ENCODE assay signal across 10 cellular contexts in genomic region chr19:51511353-51511752, GRCh38. TPM values are rescaled to one million over a fixed set of nuclear protein-coding genes. Genes with fewer than 3 reads are reported as not detected.
DNase-seq lines count a peak whose midpoint lies in the region; ATAC-seq, FAIRE-seq and TF ChIP-seq lines count a peak whose summit lies in the region.
"Had no signal": no experiment of that assay in that cellular context is flagged by ENCODE, and none has a peak within 500 bp of the region (broad histone marks: within the 10 kb centered on the region; RNA-seq: fewer than 3 reads in every experiment).

No MANE protein-coding gene starts in this region.

- no peak overlapping the region for H4K5ac ChIP-seq in H1 (ENCODE audit: insufficient read length, low read depth, low read length)

- DNase-seq in stimulated activated CD4-positive, alpha-beta T cell treated with anti-CD3 and anti-CD28 coated beads, Interleukin-15, amount 100 ng/mL, for 24 hours = peak; percentile 26
- DNase-seq in stimulated activated CD4-positive, alpha-beta T cell treated with anti-CD3 and anti-CD28 coated beads, Interleukin-4, amount 100 ng/mL, for 1 hour = no peak
- peak; percentile 50 for DNase-seq in NB4 (ENCODE audit: low read depth)
- DNase-seq in H1 (ENCODE audit: low read depth in 1 of 2, low spot score in 2 of 2) = peak in 1 of 2 experiments; percentile 29
- DNase-seq in upper lobe of right lung = no peak
- no peak for DNase-seq in ascending aorta (ENCODE audit: low spot score in 2 of 2)
- DNase-seq in superior temporal gyrus (ENCODE audit: extremely low spot score) = no peak

- no peak overlapping the region for H4K8ac ChIP-seq in H1 (ENCODE audit: extremely low read depth, insufficient read depth, low read length)

- H3K14ac ChIP-seq in H1 (ENCODE audit: insufficient read length) = no peak overlapping the region

- H3K18ac ChIP-seq in H1 (ENCODE audit: extremely low read depth, low read length) = no peak overlapping the region

- WGBS in H1 (ENCODE audit: extremely low coverage in 1 of 2, insufficient coverage in 1 of 2, insufficient read length in 1 of 2, insufficient replicate concordance in 2 of 2, low coverage in 1 of 2, low lambda C conversion rate in 2 of 2, missing lambda C conversion rate in 1 of 2), 2 experiments = 48% methylated on average over 6 of the region's 6 CpGs; no CpG with 5 or more reads in 1 of the 2 experiments

- no peak overlapping the region for H2AFZ ChIP-seq in H1 (ENCODE audit: low read length)

- TF ChIP-seq RAD21 in H1 (IDR thresholded peaks at IDR 0.05 in 1 of 2, conservative IDR thresholded peaks at IDR 0.05 in 1 of 2; ENCODE audit: low read depth in 2 of 2, low read length in 2 of 2) = no peak; a peak in 1 of 4 replicates

- no peak overlapping the region for H3K4ac ChIP-seq in H1 (replicated peaks; ENCODE audit: insufficient read length, low read depth, low read length)

- H3K27me3 ChIP-seq in H1 (replicated peaks in 1 of 4; ENCODE audit: control insufficient read depth in 3 of 4, extremely low read depth in 1 of 4, insufficient read depth in 3 of 4, low read length in 3 of 4) = no peaks in the 10 kb centered on the region
- H3K27me3 ChIP-seq in upper lobe of right lung = peaks cover 13% of the 10 kb centered on the region
- no peaks in the 10 kb centered on the region for H3K27me3 ChIP-seq in ascending aorta

- CTCF ChIA-PET in H1 (lab: Charles Lee; ENCODE audit: partially characterized antibody) = interaction anchor here (1.5 kb wide), 1 partner anchor 19 kb away, joined by 6 read pairs; the partner anchor contains the start of gene SIGLEC6

- H2AK5ac ChIP-seq in H1 (ENCODE audit: low read depth, low read length) = no peak overlapping the region

- no peak overlapping the region for H3K56ac ChIP-seq in H1 (replicated peaks; ENCODE audit: insufficient read length, low read depth, low read length)

- ATAC-seq in upper lobe of right lung (peak; percentile 33), GM18909 (IDR thresholded peaks at IDR 0.05; ENCODE audit: poor library complexity, unreplicated experiment) (no peak)

- no peaks in the 10 kb centered on the region for H3K36me3 ChIP-seq in H1 (ENCODE audit: control insufficient read depth in 2 of 4, insufficient read depth in 4 of 4, low read length in 3 of 4)
- no peaks in the 10 kb centered on the region for H3K36me3 ChIP-seq in upper lobe of right lung
- no peaks in the 10 kb centered on the region for H3K36me3 ChIP-seq in ascending aorta

- H3K4me1 ChIP-seq in H1 (replicated peaks in 1 of 4; ENCODE audit: control insufficient read depth in 3 of 4, insufficient read depth in 4 of 4, low read length in 3 of 4) (no peaks in the 10 kb centered on the region), upper lobe of right lung (no peaks in the 10 kb centered on the region), ascending aorta (no peaks in the 10 kb centered on the region)

- H3K4me3 ChIP-seq in NB4 (ENCODE audit: low read depth, low read length) (no peak overlapping the region), H1 (ENCODE audit: extremely low read depth in 1 of 4, insufficient read depth in 2 of 4, low read depth in 3 of 4, low read length in 4 of 4) (no peak overlapping the region), upper lobe of right lung (no peak overlapping the region), ascending aorta (no peak overlapping the region)

- FAIRE-seq in H1 (lab: Jason Lieb, UNC) = no peak

- intact Hi-C loops in upper lobe of right lung (cut with DNase I) (no loop called here), ascending aorta (cut with DNase I) (no loop called here)

- H3K27ac ChIP-seq in H1 (ENCODE audit: low read depth, low read length) = no peak overlapping the region
- no peak overlapping the region for H3K27ac ChIP-seq in upper lobe of right lung
- H3K27ac ChIP-seq in ascending aorta = no peak overlapping the region
- H3K27ac ChIP-seq: RWPE1 had no signal

- H3K9ac ChIP-seq in H1 (replicated peaks in 1 of 4; ENCODE audit: extremely low read depth in 1 of 4, low read depth in 3 of 4, low read length in 3 of 4) = no peak overlapping the region

- TF ChIP-seq POLR2A in NB4 (IDR thresholded peaks at IDR 0.05; ENCODE audit: extremely low read depth, insufficient read length) = no peak
- no peak for TF ChIP-seq POLR2A in H1 (IDR thresholded peaks at IDR 0.05; ENCODE audit: control extremely low read depth in 1 of 2, low read depth in 2 of 2, low read length in 2 of 2)

- no peak overlapping the region for H2BK12ac ChIP-seq in H1 (ENCODE audit: low read depth, low read length)

- H3K9me3 ChIP-seq in H1 (ENCODE audit: insufficient read depth in 2 of 2, low read depth in 1 of 2, low read length in 1 of 2) (peaks cover 33 to 43% of the 10 kb centered on the region in 2 experiments), upper lobe of right lung (no peaks in the 10 kb centered on the region), ascending aorta (no peaks in the 10 kb centered on the region)

- no peak overlapping the region for H2BK20ac ChIP-seq in H1 (ENCODE audit: low read length)

- POLR2A ChIA-PET in H1 (lab: Charles Lee; ENCODE audit: partially characterized antibody) = no interaction called here

- no peak overlapping the region for H3K4me2 ChIP-seq in H1 (ENCODE audit: insufficient read depth in 1 of 2, low read depth in 2 of 2, low read length in 2 of 2)

- H2BK5ac ChIP-seq in H1 (ENCODE audit: low read depth, low read length) = no peak overlapping the region

- no peaks in the 10 kb centered on the region for H3K79me2 ChIP-seq in H1 (ENCODE audit: control insufficient read depth in 1 of 2, insufficient read depth in 2 of 2, low read length in 2 of 2)

- no peak overlapping the region for H2BK15ac ChIP-seq in H1 (ENCODE audit: low read length)

- no peaks in the 10 kb centered on the region for H3K79me1 ChIP-seq in H1 (ENCODE audit: low read depth, low read length)

- no peak overlapping the region for H4K91ac ChIP-seq in H1 (replicated peaks; ENCODE audit: insufficient read length, low read length)

- no peaks in the 10 kb centered on the region for H4K20me1 ChIP-seq in H1 (replicated peaks in 1 of 2; ENCODE audit: control insufficient read depth in 1 of 2, insufficient read depth in 2 of 2, low read length in 2 of 2)

- H2BK120ac ChIP-seq in H1 (replicated peaks; ENCODE audit: low read depth, low read length) = no peak overlapping the region

- TF ChIP-seq EP300 in H1 (IDR thresholded peaks at IDR 0.05; ENCODE audit: borderline replicate concordance in 1 of 2, low read depth in 2 of 2, low read length in 2 of 2) = no peak

- TF ChIP-seq CTCF in NB4 (IDR thresholded peaks at IDR 0.05; ENCODE audit: low read depth, low read length) = peak; percentile 70
- TF ChIP-seq CTCF in H1 (IDR thresholded peaks at IDR 0.05; ENCODE audit: control extremely low read depth in 1 of 3, insufficient read depth in 1 of 3, low read depth in 1 of 3, low read length in 3 of 3) = peak; percentile 38 to 64 (median 59)
- TF ChIP-seq CTCF in upper lobe of right lung (IDR thresholded peaks at IDR 0.05) = no peak
- TF ChIP-seq CTCF in ascending aorta (IDR thresholded peaks at IDR 0.05) = no peak

- no peak overlapping the region for H3K23ac ChIP-seq in H1 (ENCODE audit: insufficient read length)

- no peaks in the 10 kb centered on the region for H3K23me2 ChIP-seq in H1 (ENCODE audit: low read depth, low read length)

RNA-seq across cellular contexts. Expression of gene SIGLEC12, which starts 9.8 kb away (rescaled TPM):
- not detected in 2 replicates for total RNA-seq in H1 (2021; fragmentation: NEBNext Ultra II Directional; extraction: Animal tissue kit (Norgen Biotek cat#: 25700))
- polyA plus RNA-seq in H1 (2011; rRNA removed) = not detected in 2 replicates
- polyA plus RNA-seq in H1 (2011; cell fraction: cytosol; rRNA removed) = not detected
- not detected for polyA plus RNA-seq in H1 (2011; cell fraction: nucleus; rRNA removed)
- polyA plus RNA-seq in H1 (2012, experiment 1 of 2) = not detected in 4 replicates
- polyA plus RNA-seq in H1 (2012, experiment 2 of 2) = not detected
- not detected for polyA plus RNA-seq in H1 (2013, experiment 1 of 2)
- not detected for polyA plus RNA-seq in H1 (2013, experiment 2 of 2)
- not detected in 2 replicates for polyA minus RNA-seq in H1 (2011; rRNA and poly(A)+ RNA removed)
- not detected for polyA minus RNA-seq in H1 (2011; cell fraction: cytosol; rRNA and poly(A)+ RNA removed)
- not detected for polyA minus RNA-seq in H1 (2011; cell fraction: nucleus; rRNA and poly(A)+ RNA removed)
- total RNA-seq in upper lobe of right lung = 3.7 TPM
- total RNA-seq in ascending aorta = not detected

RNA-seq across cellular contexts. Expression of gene SIGLEC6, which starts 20.1 kb away (rescaled TPM):
- total RNA-seq in H1 (2021; fragmentation: NEBNext Ultra II Directional; extraction: Animal tissue kit (Norgen Biotek cat#: 25700)) = not detected in 2 replicates
- polyA plus RNA-seq in H1 (2011; rRNA removed) = 0.05 TPM in 1 of 2 replicates, not detected in the other
- polyA plus RNA-seq in H1 (2011; cell fraction: cytosol; rRNA removed) = 0.09 TPM
- polyA plus RNA-seq in H1 (2011; cell fraction: nucleus; rRNA removed) = 0.31 TPM
- not detected in 4 replicates for polyA plus RNA-seq in H1 (2012, experiment 1 of 2)
- polyA plus RNA-seq in H1 (2012, experiment 2 of 2) = not detected
- polyA plus RNA-seq in H1 (2013, experiment 1 of 2) = 0.34 TPM
- 0.28 TPM for polyA plus RNA-seq in H1 (2013, experiment 2 of 2)
- not detected in 2 replicates for polyA minus RNA-seq in H1 (2011; rRNA and poly(A)+ RNA removed)
- polyA minus RNA-seq in H1 (2011; cell fraction: cytosol; rRNA and poly(A)+ RNA removed) = not detected
- polyA minus RNA-seq in H1 (2011; cell fraction: nucleus; rRNA and poly(A)+ RNA removed) = 1.2 TPM
- total RNA-seq in upper lobe of right lung (9.4 TPM), ascending aorta (6.6 TPM)

RNA-seq across cellular contexts. Expression of gene CEACAM18, which starts 33.0 kb away (rescaled TPM):
- total RNA-seq in H1 (2021; fragmentation: NEBNext Ultra II Directional; extraction: Animal tissue kit (Norgen Biotek cat#: 25700)) = not detected in 2 replicates
- polyA plus RNA-seq in H1 (2011; rRNA removed) = not detected in 2 replicates
- polyA plus RNA-seq in H1 (2011; cell fraction: cytosol; rRNA removed) = not detected
- not detected for polyA plus RNA-seq in H1 (2011; cell fraction: nucleus; rRNA removed)
- polyA plus RNA-seq in H1 (2012, experiment 1 of 2) = not detected in 4 replicates
- polyA plus RNA-seq in H1 (2012, experiment 2 of 2) = not detected
- not detected for polyA plus RNA-seq in H1 (2013, experiment 1 of 2)
- polyA plus RNA-seq in H1 (2013, experiment 2 of 2) = not detected
- not detected in 2 replicates for polyA minus RNA-seq in H1 (2011; rRNA and poly(A)+ RNA removed)
- not detected for polyA minus RNA-seq in H1 (2011; cell fraction: cytosol; rRNA and poly(A)+ RNA removed)
- polyA minus RNA-seq in H1 (2011; cell fraction: nucleus; rRNA and poly(A)+ RNA removed) = not detected
- total RNA-seq in upper lobe of right lung (not detected), ascending aorta (not detected)
- total RNA-seq: urinary bladder had no signal
- polyA plus RNA-seq: urinary bladder had no signal

RNA-seq across cellular contexts. Expression of gene SIGLEC8, which starts 53.1 kb away (rescaled TPM):
- total RNA-seq in H1 (2021; fragmentation: NEBNext Ultra II Directional; extraction: Animal tissue kit (Norgen Biotek cat#: 25700)) = not detected in 2 replicates
- polyA plus RNA-seq in H1 (2011; rRNA removed) = not detected in 2 replicates
- polyA plus RNA-seq in H1 (2011; cell fraction: cytosol; rRNA removed) = not detected
- polyA plus RNA-seq in H1 (2011; cell fraction: nucleus; rRNA removed) = not detected
- not detected in 4 replicates for polyA plus RNA-seq in H1 (2012, experiment 1 of 2)
- polyA plus RNA-seq in H1 (2012, experiment 2 of 2) = not detected
- polyA plus RNA-seq in H1 (2013, experiment 1 of 2) = not detected
- not detected for polyA plus RNA-seq in H1 (2013, experiment 2 of 2)
- not detected in 2 replicates for polyA minus RNA-seq in H1 (2011; rRNA and poly(A)+ RNA removed)
- polyA minus RNA-seq in H1 (2011; cell fraction: cytosol; rRNA and poly(A)+ RNA removed) = not detected
- polyA minus RNA-seq in H1 (2011; cell fraction: nucleus; rRNA and poly(A)+ RNA removed) = not detected
- total RNA-seq in upper lobe of right lung (2.1 TPM), ascending aorta (not detected)

RNA-seq across cellular contexts. Expression of gene ZNF175, which starts 59.7 kb away (rescaled TPM):
- total RNA-seq in H1 (2021; fragmentation: NEBNext Ultra II Directional; extraction: Animal tissue kit (Norgen Biotek cat#: 25700)) = 11.0 and 11.1 TPM in 2 replicates
- 1.5 and 1.7 TPM in 2 replicates for polyA plus RNA-seq in H1 (2011; rRNA removed)
- 2.1 TPM for polyA plus RNA-seq in H1 (2011; cell fraction: cytosol; rRNA removed)
- polyA plus RNA-seq in H1 (2011; cell fraction: nucleus; rRNA removed) = 3.1 TPM
- 6.7 to 9.4 TPM (median 7.9 TPM) in 4 replicates for polyA plus RNA-seq in H1 (2012, experiment 1 of 2)
- 1.1 TPM for polyA plus RNA-seq in H1 (2012, experiment 2 of 2)
- polyA plus RNA-seq in H1 (2013, experiment 1 of 2) = 2.9 TPM
- 3.7 TPM for polyA plus RNA-seq in H1 (2013, experiment 2 of 2)
- polyA minus RNA-seq in H1 (2011; rRNA and poly(A)+ RNA removed) = 6.1 and 7.5 TPM in 2 replicates
- 3.2 TPM for polyA minus RNA-seq in H1 (2011; cell fraction: cytosol; rRNA and poly(A)+ RNA removed)
- polyA minus RNA-seq in H1 (2011; cell fraction: nucleus; rRNA and poly(A)+ RNA removed) = 6.5 TPM
- 13.8 TPM for total RNA-seq in upper lobe of right lung
- total RNA-seq in ascending aorta = 6.1 TPM

Comparison
In these comparisons a context has a peak if more than half of its experiments do, and no peak if none do; other contexts are left out.
1. DNase-seq: peak in stimulated activated CD4-positive, alpha-beta T cell treated with anti-CD3 and anti-CD28 coated beads, Interleukin-15, amount 100 ng/mL, for 24 hours (single experiment) and NB4 (single experiment); none in stimulated activated CD4-positive, alpha-beta T cell treated with anti-CD3 and anti-CD28 coated beads, Interleukin-4, amount 100 ng/mL, for 1 hour (single experiment), upper lobe of right lung (single experiment), ascending aorta (0 of 2) and superior temporal gyrus (single experiment).
2. CTCF ChIP-seq: peak in NB4 (single experiment) and H1 (3 of 3); none in upper lobe of right lung (single experiment) and ascending aorta (0 of 3).